In the genomic region with DNA sequence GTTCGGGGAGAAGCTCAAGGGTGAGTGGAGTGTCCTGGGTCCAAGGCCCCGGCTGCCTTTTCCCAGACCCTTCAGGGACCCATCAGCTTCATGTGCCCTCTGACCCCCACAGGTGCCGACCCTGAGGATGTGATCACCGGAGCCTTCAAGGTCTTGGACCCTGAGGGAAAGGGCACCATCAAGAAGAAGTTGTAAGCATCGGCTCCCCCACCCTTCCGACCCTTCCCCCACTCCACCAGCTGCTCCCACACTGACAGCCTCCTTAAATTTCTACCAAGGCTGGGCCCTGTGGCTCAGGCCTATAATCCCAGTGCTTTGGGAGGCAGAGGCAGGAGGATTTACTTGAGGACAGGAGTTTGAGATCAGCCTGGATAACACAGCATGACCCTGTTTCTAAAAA, we compare ENCODE assay signal across 13 cellular contexts. TPM values are rescaled to one million over a fixed set of nuclear protein-coding genes. Genes with fewer than 3 reads are reported as not detected.
DNase-seq lines count a peak whose midpoint lies in the region; ATAC-seq, FAIRE-seq and TF ChIP-seq lines count a peak whose summit lies in the region.
"Had no signal": no experiment of that assay in that cellular context is flagged by ENCODE, and none has a peak within 500 bp of the region (broad histone marks: within the 10 kb centered on the region; RNA-seq: fewer than 3 reads in every experiment).

No MANE protein-coding gene starts in this region.

- peak overlapping the region; percentile 83 for H3K4me3 Mint-ChIP-seq in activated naive CD4-positive, alpha-beta T cell treated with anti-CD3 and anti-CD28 coated beads, Interleukin-2, amount 10 ng/mL, durations not matched to agents 7 days and 5 days
- no peak overlapping the region for H3K4me3 Mint-ChIP-seq in activated naive CD8-positive, alpha-beta T cell treated with anti-CD3 and anti-CD28 coated beads, Interleukin-2, amount 10 ng/mL, durations not matched to agents 7 days and 5 days
- H3K4me3 Mint-ChIP-seq in naive B cell, result peak overlapping the region in 3 of 8 donors; percentile 15 to 76 (median 23)

- H3K27me3 Mint-ChIP-seq in activated naive CD4-positive, alpha-beta T cell treated with anti-CD3 and anti-CD28 coated beads, Interleukin-2, amount 10 ng/mL, durations not matched to agents 7 days and 5 days, result no peaks in the 10 kb centered on the region
- no peaks in the 10 kb centered on the region for H3K27me3 Mint-ChIP-seq in activated naive CD8-positive, alpha-beta T cell treated with anti-CD3 and anti-CD28 coated beads, Interleukin-2, amount 10 ng/mL, durations not matched to agents 7 days and 5 days
- H3K27me3 Mint-ChIP-seq in naive B cell, result no peaks in the 10 kb centered on the region
- H3K27me3 Mint-ChIP-seq: IgD-negative memory B cell had no signal

- H3K27ac Mint-ChIP-seq in activated naive CD4-positive, alpha-beta T cell treated with anti-CD3 and anti-CD28 coated beads, Interleukin-2, amount 10 ng/mL, durations not matched to agents 7 days and 5 days, result peak overlapping the region; percentile 97
- H3K27ac Mint-ChIP-seq in activated naive CD8-positive, alpha-beta T cell treated with anti-CD3 and anti-CD28 coated beads, Interleukin-2, amount 10 ng/mL, durations not matched to agents 7 days and 5 days, result peak overlapping the region; percentile 98
- H3K27ac Mint-ChIP-seq in naive B cell, result peak overlapping the region; percentile 34 to 100 (median 85)

- peaks cover 10 to 22% (median 17%) of the 10 kb centered on the region in 4 donors for H3K4me1 ChIP-seq in transverse colon

- no peak for TF ChIP-seq CTCF in transverse colon (IDR thresholded peaks at IDR 0.05)
- TF ChIP-seq CTCF in D721Med (IDR thresholded peaks at IDR 0.05; ENCODE audit: insufficient read depth, missing control alignments), result no peak

- CTCF ChIA-PET in activated naive CD4-positive, alpha-beta T cell treated with anti-CD3 and anti-CD28 coated beads, Interleukin-2, amount 10 ng/mL, durations not matched to agents 7 days and 5 days (lab: Charles Lee), result no interaction called here

- 91% methylated on average over 6 of the region's 6 CpGs; no CpG with 5 or more reads in 1 of the 2 donors for WGBS in transverse colon (ENCODE audit: low coverage in 1 of 2), 2 donors

- no peaks in the 10 kb centered on the region for H3K27me3 ChIP-seq in transverse colon

- no peak for DNase-seq in activated naive CD4-positive, alpha-beta T cell treated with anti-CD3 and anti-CD28 coated beads, Interleukin-2, amount 10 ng/mL, durations not matched to agents 7 days and 5 days
- DNase-seq in activated naive CD4-positive, alpha-beta T cell treated with Interleukin-2 at 50 U/mL for 16 hours, result no peak
- no peak for DNase-seq in activated naive CD8-positive, alpha-beta T cell treated with anti-CD3 and anti-CD28 coated beads, Interleukin-2, amount 10 ng/mL, durations not matched to agents 7 days and 5 days
- DNase-seq in naive B cell, result no peak
- DNase-seq in transverse colon, result no peak
- no peak for DNase-seq in D721Med (ENCODE audit: insufficient read length, low spot score)
- no peak for DNase-seq in stimulated activated CD4-positive, alpha-beta T cell treated with anti-CD3 and anti-CD28 coated beads, Interleukin-4, amount 100 ng/mL, for 1 hour
- DNase-seq: activated gamma-delta T cell, NCI-H510A treated with DMSO at 0.1 percent for 48 hours, T-helper 1 cell had no signal

- no peaks in the 10 kb centered on the region for H3K36me3 ChIP-seq in transverse colon

- H3K4me3 ChIP-seq in transverse colon, result no peak overlapping the region

- intact Hi-C loops in transverse colon (cut with DNase I; ENCODE audit: low total_unique reads), result no loop called here

- H3K27ac ChIP-seq in transverse colon, result peak overlapping the region; percentile 96 to 100 (median 100)

- no peak for TF ChIP-seq POLR2A in transverse colon (IDR thresholded peaks at IDR 0.05)

- H3K36me3 Mint-ChIP-seq in activated naive CD4-positive, alpha-beta T cell treated with anti-CD3 and anti-CD28 coated beads, Interleukin-2, amount 10 ng/mL, durations not matched to agents 7 days and 5 days, result peaks cover 36% of the 10 kb centered on the region
- H3K36me3 Mint-ChIP-seq in activated naive CD8-positive, alpha-beta T cell treated with anti-CD3 and anti-CD28 coated beads, Interleukin-2, amount 10 ng/mL, durations not matched to agents 7 days and 5 days, result peaks cover 22% of the 10 kb centered on the region
- no peaks in the 10 kb centered on the region for H3K36me3 Mint-ChIP-seq in naive B cell

- FAIRE-seq in D721Med (lab: Jason Lieb, UNC), result no peak

- POLR2A ChIA-PET in activated naive CD8-positive, alpha-beta T cell treated with anti-CD3 and anti-CD28 coated beads, Interleukin-2, amount 10 ng/mL, durations not matched to agents 7 days and 5 days (lab: Charles Lee), result interaction anchor here (2.1 kb wide), 1 partner anchor 30 kb away, joined by 13 read pairs; the partner anchor contains the start of gene ZNF771

- in situ Hi-C loops in transverse colon (cut with MboI; ENCODE audit: low pct_ligation_motif_present in 1 of 4, low pct_unique_long_range_greater_than_20kb in 1 of 4, low sequenced_read_pairs in 3 of 4), result no loop called here

- no peaks in the 10 kb centered on the region for H3K9me3 Mint-ChIP-seq in activated naive CD4-positive, alpha-beta T cell treated with anti-CD3 and anti-CD28 coated beads, Interleukin-2, amount 10 ng/mL, durations not matched to agents 7 days and 5 days
- H3K9me3 Mint-ChIP-seq in activated naive CD8-positive, alpha-beta T cell treated with anti-CD3 and anti-CD28 coated beads, Interleukin-2, amount 10 ng/mL, durations not matched to agents 7 days and 5 days, result no peaks in the 10 kb centered on the region
- H3K9me3 Mint-ChIP-seq in naive B cell, result no peaks in the 10 kb centered on the region
- H3K9me3 Mint-ChIP-seq: IgD-negative memory B cell had no signal

- peaks cover 59% of the 10 kb centered on the region for H3K4me1 Mint-ChIP-seq in activated naive CD4-positive, alpha-beta T cell treated with anti-CD3 and anti-CD28 coated beads, Interleukin-2, amount 10 ng/mL, durations not matched to agents 7 days and 5 days
- peaks cover 32% of the 10 kb centered on the region for H3K4me1 Mint-ChIP-seq in activated naive CD8-positive, alpha-beta T cell treated with anti-CD3 and anti-CD28 coated beads, Interleukin-2, amount 10 ng/mL, durations not matched to agents 7 days and 5 days
- H3K4me1 Mint-ChIP-seq in naive B cell, result peaks cover 33 to 58% (median 52%) of the 10 kb centered on the region in 3 donors

- no peak for TF ChIP-seq EP300 in transverse colon (IDR thresholded peaks at IDR 0.05; ENCODE audit: low read depth)

- no peaks in the 10 kb centered on the region for H3K9me3 ChIP-seq in transverse colon

- no peak for ATAC-seq in activated naive CD8-positive, alpha-beta T cell treated with anti-CD3 and anti-CD28 coated beads, Interleukin-2, amount 10 ng/mL, durations not matched to agents 7 days and 5 days (ENCODE audit: low read depth)
- no peak for ATAC-seq in naive B cell (ENCODE audit: low read depth in 2 of 2)
- ATAC-seq in HG03135 (IDR thresholded peaks at IDR 0.05; ENCODE audit: unreplicated experiment), result no peak

RNA-seq across cellular contexts. Expression of gene MYL11, which starts 1.9 kb away (rescaled TPM):
- total RNA-seq in activated naive CD8-positive, alpha-beta T cell treated with anti-CD3 and anti-CD28 coated beads, Interleukin-2, amount 10 ng/mL, durations not matched to agents 7 days and 5 days, result 1 to 10 TPM in 1 of 2 experiments, not detected in 1; 1.7 TPM
- not detected for polyA plus RNA-seq in naive B cell (ENCODE audit: low read depth in 6 of 6)
- 1 to 10 TPM in 1 of 4 donors, not detected in 3; 6.3 TPM for total RNA-seq in transverse colon
- polyA plus RNA-seq: liver had no signal

RNA-seq across cellular contexts. Expression of gene SEPTIN1, which starts 5.9 kb away (rescaled TPM):
- total RNA-seq in activated naive CD8-positive, alpha-beta T cell treated with anti-CD3 and anti-CD28 coated beads, Interleukin-2, amount 10 ng/mL, durations not matched to agents 7 days and 5 days, result 100 to 1,000 TPM; 293 to 318 TPM
- 100 to 1,000 TPM; 102 to 145 (median 112) TPM for polyA plus RNA-seq in naive B cell (ENCODE audit: low read depth in 6 of 6)
- total RNA-seq in transverse colon, result 1 to 10 TPM; 2.8 to 9.8 (median 4.8) TPM

RNA-seq across cellular contexts. Expression of gene TBC1D10B, which starts 6.2 kb away (rescaled TPM):
- 10 to 100 TPM; 63.6 to 69.8 TPM for total RNA-seq in activated naive CD8-positive, alpha-beta T cell treated with anti-CD3 and anti-CD28 coated beads, Interleukin-2, amount 10 ng/mL, durations not matched to agents 7 days and 5 days
- polyA plus RNA-seq in naive B cell (ENCODE audit: low read depth in 6 of 6), result 10 to 100 TPM in 3 of 6 donors, 1 to 10 TPM in 3; 6.2 to 16.9 (median 9.7) TPM
- 10 to 100 TPM; 32.5 to 62.9 (median 40.3) TPM for total RNA-seq in transverse colon

RNA-seq across cellular contexts. Expression of gene ZNF48, which starts 18.7 kb away (rescaled TPM):
- 10 to 100 TPM; 14.4 to 15.5 TPM for total RNA-seq in activated naive CD8-positive, alpha-beta T cell treated with anti-CD3 and anti-CD28 coated beads, Interleukin-2, amount 10 ng/mL, durations not matched to agents 7 days and 5 days
- 1 to 10 TPM; 3.4 to 9.9 (median 7.0) TPM for polyA plus RNA-seq in naive B cell (ENCODE audit: low read depth in 6 of 6)
- total RNA-seq in transverse colon, result 10 to 100 TPM in 1 of 4 donors, 1 to 10 TPM in 2, not detected in 1; 5.8 to 10.5 (median 7.0) TPM

RNA-seq across cellular contexts. Expression of gene CD2BP2, which starts 21.4 kb away (rescaled TPM):
- total RNA-seq in activated naive CD8-positive, alpha-beta T cell treated with anti-CD3 and anti-CD28 coated beads, Interleukin-2, amount 10 ng/mL, durations not matched to agents 7 days and 5 days, result 10 to 100 TPM; 71.3 to 72.5 TPM
- polyA plus RNA-seq in naive B cell (ENCODE audit: low read depth in 6 of 6), result 10 to 100 TPM; 24.2 to 36.1 (median 29.7) TPM
- 10 to 100 TPM; 25.8 to 41.1 (median 33.0) TPM for total RNA-seq in transverse colon

Comparison
In these comparisons a context has a peak if more than half of its experiments do, and no peak if none do; other contexts are left out.
1. RNA of gene SEPTIN1, which starts 5.9 kb away (total RNA-seq): 293 to 318 TPM in activated naive CD8-positive, alpha-beta T cell treated with anti-CD3 and anti-CD28 coated beads, Interleukin-2, amount 10 ng/mL, durations not matched to agents 7 days and 5 days; 2.8 to 9.8 TPM in transverse colon; every median in the first group is over 10 times any median in the second.
2. Peak in every context shown above with its lines, with median percentiles within 50 percentile points of each other: H3K27ac Mint-ChIP-seq.